ENCODE assay signal across 11 cellular contexts in genomic region chr12:124516850-124517249, GRCh38. TPM values are rescaled to one million over a fixed set of nuclear protein-coding genes. Genes with fewer than 3 reads are reported as not detected.
DNase-seq lines count a peak whose midpoint lies in the region; ATAC-seq and TF ChIP-seq lines count a peak whose summit lies in the region.
"Had no signal": no experiment of that assay in that cellular context is flagged by ENCODE, and none has a peak within 500 bp of the region (broad histone marks: within the 10 kb centered on the region; RNA-seq: fewer than 3 reads in every experiment).

No MANE protein-coding gene starts in this region.

- WGBS in adrenal gland, 4 donors = 36 to 56% (median 47%) methylated on average over 4 to 6 of the region's 6 CpGs
- 32 to 45% (median 38%) methylated on average over 6 of the region's 6 CpGs for WGBS in psoas muscle, 3 donors

- H3K27me3 ChIP-seq in adrenal gland = no peaks in the 10 kb centered on the region
- H3K27me3 ChIP-seq in psoas muscle (ENCODE audit: insufficient read depth in 3 of 3, low read length in 2 of 3) = no peaks in the 10 kb centered on the region

- no peak for TF ChIP-seq POLR2A in adrenal gland (IDR thresholded peaks at IDR 0.05)

- H3K4me1 ChIP-seq in adrenal gland (replicated peaks in 1 of 2) (peaks cover 58 to 87% of the 10 kb centered on the region in 2 donors), psoas muscle (peaks cover 72% of the 10 kb centered on the region)

- ATAC-seq in psoas muscle (no peak), HG03521 (IDR thresholded peaks at IDR 0.05; ENCODE audit: unreplicated experiment) (no peak)

- no peak for DNase-seq in AG09309 (ENCODE audit: low read depth)
- DNase-seq in adrenal gland = no peak
- DNase-seq in fibroblast of the aortic adventitia (ENCODE audit: low read depth) = no peak
- no peak for DNase-seq in psoas muscle
- DNase-seq in NCI-H82 (lab: John Stamatoyannopoulos, UW) = no peak
- no peak for DNase-seq in SIG-M5 treated with dmso at 0.1 percent for 504 hours (lab: John Stamatoyannopoulos, UW; ENCODE audit: unreplicated experiment)
- DNase-seq in HuH-7.5 (ENCODE audit: low spot score) = no peak
- DNase-seq: activated CD4-positive, alpha-beta T cell treated with anti-CD3 and anti-CD28 coated beads for 1 hour; activated naive CD8-positive, alpha-beta T cell treated with anti-CD3 and anti-CD28 coated beads for 36 hours; MV-4-11 had no signal

- H3K27ac ChIP-seq in adrenal gland (peak overlapping the region; percentile 92 to 98 (median 97)), psoas muscle (peak overlapping the region; percentile 97)

- intact Hi-C loops in adrenal gland (cut with DNase I) (no loop called here), psoas muscle (cut with DNase I) (loop anchor here (2.0 to 10.0 kb wide), 5 partner anchors 50 to 235 kb away; partner anchors contain the start of gene NCOR2 (in 2 of the 2))

- no peaks in the 10 kb centered on the region for H3K9me3 ChIP-seq in adrenal gland (replicated peaks in 1 of 3)
- H3K9me3 ChIP-seq in psoas muscle = no peaks in the 10 kb centered on the region

- H3K36me3 ChIP-seq in adrenal gland (replicated peaks in 1 of 2) = no peaks in the 10 kb centered on the region
- no peaks in the 10 kb centered on the region for H3K36me3 ChIP-seq in psoas muscle (ENCODE audit: insufficient read depth in 1 of 2, low read depth in 1 of 2)

- H3K4me3 ChIP-seq in AG09309 (ENCODE audit: control insufficient read depth, low read depth, low read length) (peak overlapping the region; percentile 60), adrenal gland (peak overlapping the region in 2 of 4 donors; percentile 16 to 53), fibroblast of the aortic adventitia (ENCODE audit: low read depth, low read length) (peak overlapping the region; percentile 70), psoas muscle (peak overlapping the region; percentile 79)

- TF ChIP-seq CTCF in AG09309 (IDR thresholded peaks at IDR 0.05; ENCODE audit: control insufficient read depth, insufficient read depth, low read depth, low read length, missing control alignments) = no peak
- no peak for TF ChIP-seq CTCF in adrenal gland (IDR thresholded peaks at IDR 0.05)
- no peak for TF ChIP-seq CTCF in fibroblast of the aortic adventitia (IDR thresholded peaks at IDR 0.05; ENCODE audit: insufficient read depth, low read length)
- no peak for TF ChIP-seq CTCF in psoas muscle (IDR thresholded peaks at IDR 0.05)

RNA-seq across cellular contexts. Expression of gene NCOR2, which starts 50.6 kb away (rescaled TPM):
- total RNA-seq in adrenal gland = 100 to 1,000 TPM in 7 of 8 donors, 10 to 100 TPM in 1; 85.3 to 243 (median 199) TPM
- 100 to 1,000 TPM in 1 of 3 donors, 10 to 100 TPM in 2; 28.3 to 194 (median 53.3) TPM for polyA plus RNA-seq in adrenal gland
- total RNA-seq in fibroblast of the aortic adventitia (ENCODE audit: low replicate concordance) = 58.5 and 63.5 TPM in 2 replicates
- 100 to 1,000 TPM; 134 to 164 (median 146) TPM for total RNA-seq in psoas muscle
- 10 to 100 TPM; 44.1 to 62.2 (median 60.9) TPM for polyA plus RNA-seq in psoas muscle

Comparison
In these comparisons a context has a peak if more than half of its experiments do, and no peak if none do; other contexts are left out.
1. intact Hi-C loops: an anchor here in psoas muscle (2.0 to 10.0 kb wide); none called in adrenal gland.